Comparison of ENCODE assay signal across 8 cellular contexts in genomic region chr3:38805765-38806386, GRCh38. TPM values are rescaled to one million over a fixed set of nuclear protein-coding genes. Genes with fewer than 3 reads are reported as not detected.
DNase-seq lines count a peak whose midpoint lies in the region; ATAC-seq, FAIRE-seq and TF ChIP-seq lines count a peak whose summit lies in the region.

No MANE protein-coding gene starts in this region.

- no peaks in the 10 kb centered on the region for H3K4me1 Mint-ChIP-seq in progenitor cell of endocrine pancreas (ENCODE audit: low read depth)

- H3K27ac Mint-ChIP-seq in progenitor cell of endocrine pancreas: no peak overlapping the region

- no peak overlapping the region for H3K27ac ChIP-seq in RWPE2 (ENCODE audit: poor library complexity, severe bottlenecking)

- H3K4me3 ChIP-seq in AG09309 (ENCODE audit: control insufficient read depth, low read depth, low read length): no peak overlapping the region
- no peak overlapping the region for H3K4me3 ChIP-seq in RWPE2 (ENCODE audit: severe bottlenecking)
- no peak overlapping the region for H3K4me3 ChIP-seq in epithelial cell of proximal tubule (ENCODE audit: low read depth, low read length)

- H3K27me3 Mint-ChIP-seq in progenitor cell of endocrine pancreas: peaks cover 59% of the 10 kb centered on the region

- H3K4me3 Mint-ChIP-seq in progenitor cell of endocrine pancreas (ENCODE audit: low read depth): no peak overlapping the region

- peak; percentile 27 for FAIRE-seq in H54 (lab: Jason Lieb, UNC)

- TF ChIP-seq CTCF in AG09309 (IDR thresholded peaks at IDR 0.05; ENCODE audit: control insufficient read depth, insufficient read depth, low read depth, low read length, missing control alignments) (no peak), RWPE2 (IDR thresholded peaks at IDR 0.05; ENCODE audit: poor library complexity, severe bottlenecking) (no peak), epithelial cell of proximal tubule (conservative IDR thresholded peaks at IDR 0.05; ENCODE audit: low read depth, low read length) (no peak), progenitor cell of endocrine pancreas (IDR thresholded peaks at IDR 0.05; ENCODE audit: unreplicated experiment) (no peak)

- peak; percentile 57; the same call in 2 of the 3 replicates for ATAC-seq in RWPE2 (ENCODE audit: low read depth)
- no peak for ATAC-seq in HG03135 (IDR thresholded peaks at IDR 0.05; ENCODE audit: unreplicated experiment)
- ATAC-seq in HG02870 (IDR thresholded peaks at IDR 0.05; ENCODE audit: unreplicated experiment): no peak

- DNase-seq in AG09309 (ENCODE audit: low read depth): peak; percentile 21
- peak; percentile 5 for DNase-seq in H54 (ENCODE audit: insufficient read length, low spot score)
- DNase-seq in RWPE2 (ENCODE audit: low spot score): no peak
- peak; percentile 32 for DNase-seq in epithelial cell of proximal tubule (ENCODE audit: low read depth)
- DNase-seq in progenitor cell of endocrine pancreas (ENCODE audit: low spot score, unreplicated experiment): peak; percentile 64
- no peak for DNase-seq in SHP77 treated with DMSO at 0.1 percent for 48 hours (lab: John Stamatoyannopoulos, UW)

- H3K27me3 ChIP-seq in RWPE2 (ENCODE audit: insufficient read depth, poor library complexity, severe bottlenecking): no peaks in the 10 kb centered on the region

- H3K36me3 ChIP-seq in RWPE2 (ENCODE audit: low read depth): no peaks in the 10 kb centered on the region

- TF ChIP-seq POLR2A in H54 (IDR thresholded peaks at IDR 0.05; ENCODE audit: low read depth, low read length): no peak

- H3K9me3 ChIP-seq in RWPE2 (ENCODE audit: severe bottlenecking): no peaks in the 10 kb centered on the region

- H3K4me1 ChIP-seq in RWPE2 (ENCODE audit: insufficient read depth, poor library complexity, severe bottlenecking): no peaks in the 10 kb centered on the region

- H3K9me3 Mint-ChIP-seq in progenitor cell of endocrine pancreas (ENCODE audit: low read depth): no peaks in the 10 kb centered on the region

- H3K36me3 Mint-ChIP-seq in progenitor cell of endocrine pancreas (ENCODE audit: insufficient read depth): no peaks in the 10 kb centered on the region

RNA-seq across cellular contexts. Expression of gene SCN10A, which starts 10.1 kb away (rescaled TPM):
- total RNA-seq in epithelial cell of proximal tubule (not detected in 2 replicates), progenitor cell of endocrine pancreas (not detected in 2 replicates)

Comparison
In these comparisons a context has a peak if more than half of its experiments do, and no peak if none do; other contexts are left out.
1. DNase-seq: peak in AG09309 (single experiment), H54 (single experiment), epithelial cell of proximal tubule (single experiment) and progenitor cell of endocrine pancreas (single experiment); none in RWPE2 (single experiment) and SHP77 treated with DMSO at 0.1 percent for 48 hours (single experiment).